In the genomic region with DNA sequence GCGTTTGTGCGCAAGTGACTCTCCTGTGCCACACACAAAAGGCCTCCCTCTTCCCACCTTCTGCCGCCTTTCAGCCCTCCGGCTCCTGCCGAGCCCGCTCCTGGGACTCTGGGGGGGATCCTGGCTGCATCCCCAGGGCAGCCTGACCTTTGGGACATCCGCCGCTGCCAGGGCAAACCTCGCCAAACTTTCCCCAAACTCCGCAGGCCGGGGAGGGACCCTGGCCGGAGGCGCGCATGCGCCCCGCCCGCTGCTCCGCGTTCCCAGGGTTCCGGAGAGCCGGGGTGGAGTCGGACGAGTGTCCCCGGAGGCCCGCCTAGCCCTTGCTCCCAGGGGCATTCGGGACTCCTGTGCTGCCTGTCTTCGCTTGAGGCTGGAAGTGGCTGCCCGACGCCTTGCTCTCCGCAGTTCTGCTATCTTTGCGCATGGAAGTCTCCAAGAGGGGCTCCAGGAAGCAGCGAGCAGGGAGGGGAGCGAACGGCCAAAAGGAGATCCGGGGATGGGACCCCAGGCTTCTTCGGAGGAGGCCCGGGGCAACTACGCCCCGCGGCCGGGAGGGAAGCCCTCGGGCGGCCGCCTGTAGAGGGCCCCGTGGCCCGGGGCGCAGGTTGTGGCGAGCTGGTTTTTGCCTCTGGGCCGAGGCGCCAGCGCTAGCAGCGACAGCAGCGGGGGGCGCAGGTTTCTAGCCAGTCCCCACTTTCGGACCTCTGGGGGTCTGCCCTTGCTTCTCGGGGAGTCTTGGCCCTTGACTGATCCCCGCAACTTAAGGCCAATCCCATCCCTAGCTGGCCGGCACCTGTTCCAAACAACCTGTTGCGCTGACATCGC, we compare ENCODE assay signal across 1 cellular context.
TF ChIP-seq lines count a peak whose summit lies in the region.

No MANE protein-coding gene starts in this region.

TF ChIP-seq in HepG2, 621 proteins besides CTCF, POLR2A, EP300 and RAD21 (continued from another document):
- TF ChIP-seq, protein P1, sequence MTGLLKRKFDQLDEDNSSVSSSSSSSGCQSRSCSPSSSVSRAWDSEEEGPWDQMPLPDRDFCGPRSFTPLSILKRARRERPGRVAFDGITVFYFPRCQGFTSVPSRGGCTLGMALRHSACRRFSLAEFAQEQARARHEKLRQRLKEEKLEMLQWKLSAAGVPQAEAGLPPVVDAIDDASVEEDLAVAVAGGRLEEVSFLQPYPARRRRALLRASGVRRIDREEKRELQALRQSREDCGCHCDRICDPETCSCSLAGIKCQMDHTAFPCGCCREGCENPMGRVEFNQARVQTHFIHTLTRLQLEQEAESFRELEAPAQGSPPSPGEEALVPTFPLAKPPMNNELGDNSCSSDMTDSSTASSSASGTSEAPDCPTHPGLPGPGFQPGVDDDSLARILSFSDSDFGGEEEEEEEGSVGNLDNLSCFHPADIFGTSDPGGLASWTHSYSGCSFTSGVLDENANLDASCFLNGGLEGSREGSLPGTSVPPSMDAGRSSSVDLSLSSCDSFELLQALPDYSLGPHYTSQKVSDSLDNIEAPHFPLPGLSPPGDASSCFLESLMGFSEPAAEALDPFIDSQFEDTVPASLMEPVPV (CRISPR knock-in tag; IDR thresholded peaks at IDR 0.05), result no peak
- TF ChIP-seq, protein P2, sequence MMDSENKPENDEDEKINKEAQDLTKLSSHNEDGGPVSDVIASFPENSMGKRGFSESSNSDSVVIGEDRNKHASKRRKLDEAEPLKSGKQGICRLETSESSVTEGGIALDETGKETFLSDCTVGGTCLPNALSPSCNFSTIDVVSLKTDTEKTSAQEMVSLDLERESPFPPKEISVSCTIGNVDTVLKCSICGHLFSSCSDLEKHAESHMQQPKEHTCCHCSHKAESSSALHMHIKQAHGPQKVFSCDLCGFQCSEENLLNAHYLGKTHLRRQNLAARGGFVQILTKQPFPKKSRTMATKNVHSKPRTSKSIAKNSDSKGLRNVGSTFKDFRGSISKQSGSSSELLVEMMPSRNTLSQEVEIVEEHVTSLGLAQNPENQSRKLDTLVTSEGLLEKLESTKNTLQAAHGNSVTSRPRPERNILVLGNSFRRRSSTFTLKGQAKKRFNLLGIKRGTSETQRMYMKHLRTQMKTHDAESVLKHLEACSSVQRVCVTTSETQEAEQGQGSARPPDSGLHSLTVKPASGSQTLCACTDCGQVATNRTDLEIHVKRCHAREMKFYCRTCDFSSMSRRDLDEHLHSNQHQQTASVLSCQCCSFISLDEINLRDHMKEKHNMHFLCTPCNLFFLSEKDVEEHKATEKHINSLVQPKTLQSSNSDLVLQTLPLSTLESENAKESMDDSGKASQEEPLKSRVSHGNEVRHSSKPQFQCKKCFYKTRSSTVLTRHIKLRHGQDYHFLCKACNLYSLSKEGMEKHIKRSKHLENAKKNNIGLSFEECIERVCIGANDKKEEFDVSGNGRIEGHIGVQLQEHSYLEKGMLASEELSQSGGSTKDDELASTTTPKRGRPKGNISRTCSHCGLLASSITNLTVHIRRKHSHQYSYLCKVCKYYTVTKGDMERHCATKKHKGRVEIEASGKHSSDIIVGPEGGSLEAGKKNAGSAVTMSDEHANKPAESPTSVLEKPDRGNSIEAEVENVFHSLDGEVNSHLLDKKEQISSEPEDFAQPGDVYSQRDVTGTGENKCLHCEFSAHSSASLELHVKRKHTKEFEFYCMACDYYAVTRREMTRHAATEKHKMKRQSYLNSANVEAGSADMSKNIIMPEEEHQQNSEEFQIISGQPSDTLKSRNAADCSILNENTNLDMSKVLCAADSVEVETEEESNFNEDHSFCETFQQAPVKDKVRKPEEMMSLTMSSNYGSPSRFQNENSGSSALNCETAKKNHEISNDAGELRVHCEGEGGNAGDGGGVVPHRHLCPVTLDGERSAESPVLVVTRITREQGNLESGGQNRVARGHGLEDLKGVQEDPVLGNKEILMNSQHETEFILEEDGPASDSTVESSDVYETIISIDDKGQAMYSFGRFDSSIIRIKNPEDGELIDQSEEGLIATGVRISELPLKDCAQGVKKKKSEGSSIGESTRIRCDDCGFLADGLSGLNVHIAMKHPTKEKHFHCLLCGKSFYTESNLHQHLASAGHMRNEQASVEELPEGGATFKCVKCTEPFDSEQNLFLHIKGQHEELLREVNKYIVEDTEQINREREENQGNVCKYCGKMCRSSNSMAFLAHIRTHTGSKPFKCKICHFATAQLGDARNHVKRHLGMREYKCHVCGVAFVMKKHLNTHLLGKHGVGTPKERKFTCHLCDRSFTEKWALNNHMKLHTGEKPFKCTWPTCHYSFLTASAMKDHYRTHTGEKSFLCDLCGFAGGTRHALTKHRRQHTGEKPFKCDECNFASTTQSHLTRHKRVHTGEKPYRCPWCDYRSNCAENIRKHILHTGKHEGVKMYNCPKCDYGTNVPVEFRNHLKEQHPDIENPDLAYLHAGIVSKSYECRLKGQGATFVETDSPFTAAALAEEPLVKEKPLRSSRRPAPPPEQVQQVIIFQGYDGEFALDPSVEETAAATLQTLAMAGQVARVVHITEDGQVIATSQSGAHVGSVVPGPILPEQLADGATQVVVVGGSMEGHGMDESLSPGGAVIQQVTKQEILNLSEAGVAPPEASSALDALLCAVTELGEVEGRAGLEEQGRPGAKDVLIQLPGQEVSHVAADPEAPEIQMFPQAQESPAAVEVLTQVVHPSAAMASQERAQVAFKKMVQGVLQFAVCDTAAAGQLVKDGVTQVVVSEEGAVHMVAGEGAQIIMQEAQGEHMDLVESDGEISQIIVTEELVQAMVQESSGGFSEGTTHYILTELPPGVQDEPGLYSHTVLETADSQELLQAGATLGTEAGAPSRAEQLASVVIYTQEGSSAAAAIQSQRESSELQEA (CRISPR knock-in tag; IDR thresholded peaks at IDR 0.05; ENCODE audit: not compliant biosample characterization), result no peak
- TF ChIP-seq PAWR (CRISPR knock-in tag; IDR thresholded peaks at IDR 0.05; ENCODE audit: borderline replicate concordance), result no peak
- no peak for TF ChIP-seq RFX1 (IDR thresholded peaks at IDR 0.05)
- TF ChIP-seq, protein P3, sequence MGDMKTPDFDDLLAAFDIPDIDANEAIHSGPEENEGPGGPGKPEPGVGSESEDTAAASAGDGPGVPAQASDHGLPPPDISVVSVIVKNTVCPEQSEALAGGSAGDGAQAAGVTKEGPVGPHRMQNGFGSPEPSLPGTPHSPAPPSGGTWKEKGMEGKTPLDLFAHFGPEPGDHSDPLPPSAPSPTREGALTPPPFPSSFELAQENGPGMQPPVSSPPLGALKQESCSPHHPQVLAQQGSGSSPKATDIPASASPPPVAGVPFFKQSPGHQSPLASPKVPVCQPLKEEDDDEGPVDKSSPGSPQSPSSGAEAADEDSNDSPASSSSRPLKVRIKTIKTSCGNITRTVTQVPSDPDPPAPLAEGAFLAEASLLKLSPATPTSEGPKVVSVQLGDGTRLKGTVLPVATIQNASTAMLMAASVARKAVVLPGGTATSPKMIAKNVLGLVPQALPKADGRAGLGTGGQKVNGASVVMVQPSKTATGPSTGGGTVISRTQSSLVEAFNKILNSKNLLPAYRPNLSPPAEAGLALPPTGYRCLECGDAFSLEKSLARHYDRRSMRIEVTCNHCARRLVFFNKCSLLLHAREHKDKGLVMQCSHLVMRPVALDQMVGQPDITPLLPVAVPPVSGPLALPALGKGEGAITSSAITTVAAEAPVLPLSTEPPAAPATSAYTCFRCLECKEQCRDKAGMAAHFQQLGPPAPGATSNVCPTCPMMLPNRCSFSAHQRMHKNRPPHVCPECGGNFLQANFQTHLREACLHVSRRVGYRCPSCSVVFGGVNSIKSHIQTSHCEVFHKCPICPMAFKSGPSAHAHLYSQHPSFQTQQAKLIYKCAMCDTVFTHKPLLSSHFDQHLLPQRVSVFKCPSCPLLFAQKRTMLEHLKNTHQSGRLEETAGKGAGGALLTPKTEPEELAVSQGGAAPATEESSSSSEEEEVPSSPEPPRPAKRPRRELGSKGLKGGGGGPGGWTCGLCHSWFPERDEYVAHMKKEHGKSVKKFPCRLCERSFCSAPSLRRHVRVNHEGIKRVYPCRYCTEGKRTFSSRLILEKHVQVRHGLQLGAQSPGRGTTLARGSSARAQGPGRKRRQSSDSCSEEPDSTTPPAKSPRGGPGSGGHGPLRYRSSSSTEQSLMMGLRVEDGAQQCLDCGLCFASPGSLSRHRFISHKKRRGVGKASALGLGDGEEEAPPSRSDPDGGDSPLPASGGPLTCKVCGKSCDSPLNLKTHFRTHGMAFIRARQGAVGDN (CRISPR knock-in tag; IDR thresholded peaks at IDR 0.05), result peak; percentile 50; the same call in 1 of the 2 replicates
- no peak for TF ChIP-seq SIN3A (IDR thresholded peaks at IDR 0.05; ENCODE audit: borderline replicate concordance, low read depth, low read length)
- TF ChIP-seq CHD4 (IDR thresholded peaks at IDR 0.05; ENCODE audit: borderline replicate concordance, low read length), result no peak
- TF ChIP-seq, protein P4, sequence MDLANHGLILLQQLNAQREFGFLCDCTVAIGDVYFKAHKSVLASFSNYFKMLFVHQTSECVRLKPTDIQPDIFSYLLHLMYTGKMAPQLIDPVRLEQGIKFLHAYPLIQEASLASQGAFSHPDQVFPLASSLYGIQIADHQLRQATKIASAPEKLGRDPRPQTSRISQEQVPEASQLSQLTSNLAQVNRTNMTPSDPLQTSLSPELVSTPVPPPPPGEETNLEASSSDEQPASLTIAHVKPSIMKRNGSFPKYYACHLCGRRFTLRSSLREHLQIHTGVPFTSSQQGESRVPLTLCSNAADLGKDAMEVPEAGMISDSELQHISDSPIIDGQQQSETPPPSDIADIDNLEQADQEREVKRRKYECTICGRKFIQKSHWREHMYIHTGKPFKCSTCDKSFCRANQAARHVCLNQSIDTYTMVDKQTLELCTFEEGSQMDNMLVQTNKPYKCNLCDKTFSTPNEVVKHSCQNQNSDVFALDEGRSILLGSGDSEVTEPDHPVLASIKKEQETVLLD (CRISPR knock-in tag; IDR thresholded peaks at IDR 0.05; ENCODE audit: low read depth), result no peak
- no peak for TF ChIP-seq AGO2 (optimal IDR thresholded peaks at IDR 0.05; ENCODE audit: low read depth, low read length)
- TF ChIP-seq, protein P5, sequence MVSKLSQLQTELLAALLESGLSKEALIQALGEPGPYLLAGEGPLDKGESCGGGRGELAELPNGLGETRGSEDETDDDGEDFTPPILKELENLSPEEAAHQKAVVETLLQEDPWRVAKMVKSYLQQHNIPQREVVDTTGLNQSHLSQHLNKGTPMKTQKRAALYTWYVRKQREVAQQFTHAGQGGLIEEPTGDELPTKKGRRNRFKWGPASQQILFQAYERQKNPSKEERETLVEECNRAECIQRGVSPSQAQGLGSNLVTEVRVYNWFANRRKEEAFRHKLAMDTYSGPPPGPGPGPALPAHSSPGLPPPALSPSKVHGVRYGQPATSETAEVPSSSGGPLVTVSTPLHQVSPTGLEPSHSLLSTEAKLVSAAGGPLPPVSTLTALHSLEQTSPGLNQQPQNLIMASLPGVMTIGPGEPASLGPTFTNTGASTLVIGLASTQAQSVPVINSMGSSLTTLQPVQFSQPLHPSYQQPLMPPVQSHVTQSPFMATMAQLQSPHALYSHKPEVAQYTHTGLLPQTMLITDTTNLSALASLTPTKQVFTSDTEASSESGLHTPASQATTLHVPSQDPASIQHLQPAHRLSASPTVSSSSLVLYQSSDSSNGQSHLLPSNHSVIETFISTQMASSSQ (IDR thresholded peaks at IDR 0.05; ENCODE audit: low read depth), result no peak
- TF ChIP-seq, protein P5 (CRISPR knock-in tag; IDR thresholded peaks at IDR 0.05; ENCODE audit: borderline replicate concordance), result no peak
- TF ChIP-seq NFYB (CRISPR knock-in tag; IDR thresholded peaks at IDR 0.05), result no peak
- TF ChIP-seq, protein P6, sequence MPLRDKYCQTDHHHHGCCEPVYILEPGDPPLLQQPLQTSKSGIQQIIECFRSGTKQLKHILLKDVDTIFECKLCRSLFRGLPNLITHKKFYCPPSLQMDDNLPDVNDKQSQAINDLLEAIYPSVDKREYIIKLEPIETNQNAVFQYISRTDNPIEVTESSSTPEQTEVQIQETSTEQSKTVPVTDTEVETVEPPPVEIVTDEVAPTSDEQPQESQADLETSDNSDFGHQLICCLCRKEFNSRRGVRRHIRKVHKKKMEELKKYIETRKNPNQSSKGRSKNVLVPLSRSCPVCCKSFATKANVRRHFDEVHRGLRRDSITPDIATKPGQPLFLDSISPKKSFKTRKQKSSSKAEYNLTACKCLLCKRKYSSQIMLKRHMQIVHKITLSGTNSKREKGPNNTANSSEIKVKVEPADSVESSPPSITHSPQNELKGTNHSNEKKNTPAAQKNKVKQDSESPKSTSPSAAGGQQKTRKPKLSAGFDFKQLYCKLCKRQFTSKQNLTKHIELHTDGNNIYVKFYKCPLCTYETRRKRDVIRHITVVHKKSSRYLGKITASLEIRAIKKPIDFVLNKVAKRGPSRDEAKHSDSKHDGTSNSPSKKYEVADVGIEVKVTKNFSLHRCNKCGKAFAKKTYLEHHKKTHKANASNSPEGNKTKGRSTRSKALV (CRISPR knock-in tag; IDR thresholded peaks at IDR 0.05), result peak; percentile 73
- no peak for TF ChIP-seq RXRB (CRISPR knock-in tag; IDR thresholded peaks at IDR 0.05; ENCODE audit: borderline replicate concordance)
- TF ChIP-seq, protein P7, sequence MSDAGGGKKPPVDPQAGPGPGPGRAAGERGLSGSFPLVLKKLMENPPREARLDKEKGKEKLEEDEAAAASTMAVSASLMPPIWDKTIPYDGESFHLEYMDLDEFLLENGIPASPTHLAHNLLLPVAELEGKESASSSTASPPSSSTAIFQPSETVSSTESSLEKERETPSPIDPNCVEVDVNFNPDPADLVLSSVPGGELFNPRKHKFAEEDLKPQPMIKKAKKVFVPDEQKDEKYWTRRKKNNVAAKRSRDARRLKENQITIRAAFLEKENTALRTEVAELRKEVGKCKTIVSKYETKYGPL (CRISPR knock-in tag; IDR thresholded peaks at IDR 0.05), result no peak
- TF ChIP-seq FOXA3 (CRISPR knock-in tag; IDR thresholded peaks at IDR 0.05), result no peak
- no peak for TF ChIP-seq CENPT (CRISPR knock-in tag; IDR thresholded peaks at IDR 0.05; ENCODE audit: low read depth)
- TF ChIP-seq ZNF768 (CRISPR knock-in tag; IDR thresholded peaks at IDR 0.05), result peak; percentile 83; the same call in 1 of the 2 replicates
TF ChIP-seq in HepG2: peak in this region for 3.
